ENCODE assay signal across 8 cellular contexts in the genomic region with DNA sequence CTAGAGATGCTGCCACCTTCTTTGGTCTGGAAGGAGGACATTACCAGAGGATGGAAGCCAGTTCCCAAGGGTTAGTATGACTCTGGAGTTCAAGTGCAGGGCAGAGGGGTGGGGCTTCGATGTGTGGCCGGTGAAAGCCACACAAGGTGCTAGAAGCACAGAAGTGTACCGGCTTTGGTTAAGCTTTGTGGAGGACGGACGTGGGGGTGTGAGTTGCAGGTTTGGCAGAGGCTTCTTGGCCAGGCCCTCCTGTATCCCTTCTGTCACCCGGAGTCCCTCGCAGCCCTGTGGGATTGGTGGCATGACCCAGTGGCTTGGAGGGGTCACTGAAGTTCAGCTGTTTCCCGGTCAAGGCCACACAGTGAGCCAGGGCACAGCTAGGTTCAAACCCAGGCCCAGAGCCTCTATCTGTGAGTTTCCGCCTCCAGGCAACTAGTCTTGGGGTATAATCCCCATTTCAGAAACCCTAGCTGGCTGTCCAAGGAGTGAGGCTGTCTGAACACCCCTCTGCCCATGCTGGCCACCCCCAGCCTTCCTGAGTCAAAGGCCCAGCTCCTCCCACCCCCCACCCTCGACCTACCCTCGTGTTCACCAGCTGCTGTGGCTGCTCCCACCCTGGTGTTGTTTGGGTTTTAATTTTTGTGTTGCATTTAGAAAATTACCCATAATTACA. TPM values are rescaled to one million over a fixed set of nuclear protein-coding genes. Genes with fewer than 3 reads are reported as not detected.
DNase-seq lines count a peak whose midpoint lies in the region; ATAC-seq, FAIRE-seq and TF ChIP-seq lines count a peak whose summit lies in the region.

No MANE protein-coding gene starts in this region.

- TF ChIP-seq CTCF in A549 (IDR thresholded peaks at IDR 0.05): no peak
- TF ChIP-seq CTCF in mesothelial cell of epicardium (IDR thresholded peaks at IDR 0.05; ENCODE audit: unreplicated experiment): no peak

- H3K27ac Mint-ChIP-seq in activated naive CD8-positive, alpha-beta T cell treated with anti-CD3 and anti-CD28 coated beads, Interleukin-2, amount 10 ng/mL, durations not matched to agents 7 days and 5 days: peak overlapping the region; percentile 86
- H3K27ac Mint-ChIP-seq in mesothelial cell of epicardium: peak overlapping the region; percentile 84

- H3K36me3 Mint-ChIP-seq in activated naive CD8-positive, alpha-beta T cell treated with anti-CD3 and anti-CD28 coated beads, Interleukin-2, amount 10 ng/mL, durations not matched to agents 7 days and 5 days: no peaks in the 10 kb centered on the region
- H3K36me3 Mint-ChIP-seq in mesothelial cell of epicardium: no peaks in the 10 kb centered on the region

- TF ChIP-seq RAD21 in A549 (conservative IDR thresholded peaks at IDR 0.05 in 1 of 2, IDR thresholded peaks at IDR 0.05 in 1 of 2): no peak

- H3K4me1 ChIP-seq in A549: peaks cover 53% of the 10 kb centered on the region

- peak in 1 of 2 experiments; percentile 65 for DNase-seq in A549 (ENCODE audit: low read depth in 1 of 2, low spot score in 1 of 2)
- peak; percentile 58 for DNase-seq in H7
- DNase-seq in activated naive CD8-positive, alpha-beta T cell treated with anti-CD3 and anti-CD28 coated beads, Interleukin-2, amount 10 ng/mL, durations not matched to agents 7 days and 5 days: peak; percentile 64
- DNase-seq in mesothelial cell of epicardium (ENCODE audit: low spot score in 2 of 2, unreplicated experiment in 2 of 2): no peak
- no peak for DNase-seq in kidney tubule cell (ENCODE audit: low spot score)
- DNase-seq in stimulated activated CD4-positive, alpha-beta T cell treated with anti-CD3 and anti-CD28 coated beads, Interleukin-15, amount 100 ng/mL, for 24 hours: no peak
- DNase-seq in HEK293T (ENCODE audit: extremely low spot score): no peak

- H3K4me2 ChIP-seq in A549: peak overlapping the region; percentile 93

- H3K4me3 Mint-ChIP-seq in activated naive CD8-positive, alpha-beta T cell treated with anti-CD3 and anti-CD28 coated beads, Interleukin-2, amount 10 ng/mL, durations not matched to agents 7 days and 5 days: peak overlapping the region; percentile 61
- H3K4me3 Mint-ChIP-seq in mesothelial cell of epicardium: peak overlapping the region; percentile 33

- H3K36me3 ChIP-seq in H7 (replicated peaks; ENCODE audit: control insufficient read depth, insufficient read depth, low read length): no peaks in the 10 kb centered on the region

- WGBS in A549 (ENCODE audit: missing lambda C conversion rate): 23% methylated on average over 8 of the region's 11 CpGs

- POLR2A ChIA-PET in A549 (lab: Yijun Ruan, JAX): interaction anchor here (0.8 to 2.0 kb wide), 2 partner anchors 24 to 29 kb away, joined by 3 to 7 read pairs; a partner anchor contains a TSS
- POLR2A ChIA-PET in activated naive CD8-positive, alpha-beta T cell treated with anti-CD3 and anti-CD28 coated beads, Interleukin-2, amount 10 ng/mL, durations not matched to agents 7 days and 5 days (lab: Charles Lee): interaction anchor here (0.5 to 7.7 kb wide), 12 partner anchors 14 to 262 kb away, joined by 3 to 103 read pairs (median 3); a partner anchor contains a TSS
- POLR2A ChIA-PET in HEK293T (lab: Yijun Ruan, JAX): interaction anchor here (0.7 to 5.3 kb wide), 4 partner anchors 92 to 134 kb away, joined by 3 to 56 read pairs (median 6); a partner anchor contains a TSS

- peaks cover 4% of the 10 kb centered on the region for H3K27me3 Mint-ChIP-seq in activated naive CD8-positive, alpha-beta T cell treated with anti-CD3 and anti-CD28 coated beads, Interleukin-2, amount 10 ng/mL, durations not matched to agents 7 days and 5 days
- no peaks in the 10 kb centered on the region for H3K27me3 Mint-ChIP-seq in mesothelial cell of epicardium (ENCODE audit: low read depth)

- H3K9me3 ChIP-seq in A549: no peaks in the 10 kb centered on the region

- H3K9me3 Mint-ChIP-seq in activated naive CD8-positive, alpha-beta T cell treated with anti-CD3 and anti-CD28 coated beads, Interleukin-2, amount 10 ng/mL, durations not matched to agents 7 days and 5 days: no peaks in the 10 kb centered on the region
- H3K9me3 Mint-ChIP-seq in mesothelial cell of epicardium: no peaks in the 10 kb centered on the region

- peaks cover 46% of the 10 kb centered on the region for H3K4me1 Mint-ChIP-seq in activated naive CD8-positive, alpha-beta T cell treated with anti-CD3 and anti-CD28 coated beads, Interleukin-2, amount 10 ng/mL, durations not matched to agents 7 days and 5 days
- H3K4me1 Mint-ChIP-seq in mesothelial cell of epicardium: peaks cover 49% of the 10 kb centered on the region

- peak overlapping the region; percentile 96 to 100 for H3K27ac ChIP-seq in A549

- no peak for FAIRE-seq in A549 (lab: Jason Lieb, UNC)

- H3K27me3 ChIP-seq in H7 (ENCODE audit: control insufficient read depth, insufficient read depth, low read length): peaks cover 13% of the 10 kb centered on the region

- ATAC-seq in A549 (no peak), GM18520 (IDR thresholded peaks at IDR 0.05; ENCODE audit: unreplicated experiment) (no peak)
- peak; percentile 15 for ATAC-seq in activated naive CD8-positive, alpha-beta T cell treated with anti-CD3 and anti-CD28 coated beads, Interleukin-2, amount 10 ng/mL, durations not matched to agents 7 days and 5 days (ENCODE audit: low read depth)

- TF ChIP-seq EP300 in A549 (IDR thresholded peaks at IDR 0.05): no peak

- CTCF ChIA-PET in A549 (lab: Yijun Ruan, JAX): interaction anchor here (1.1 to 9.4 kb wide), 9 partner anchors 13 to 213 kb away, joined by 3 to 109 read pairs (median 4); a partner anchor contains a TSS
- CTCF ChIA-PET in HEK293T (lab: Yijun Ruan, JAX): interaction anchor here (0.5 to 2.1 kb wide), 3 partner anchors 26 to 230 kb away, joined by 3 to 9 read pairs (median 3); no protein-coding TSS in a partner anchor

- H3K4me3 ChIP-seq in A549: no peak overlapping the region
- no peak overlapping the region for H3K4me3 ChIP-seq in H7 (ENCODE audit: insufficient read depth, low read depth, low read length)

- TF ChIP-seq POLR2A in A549 (IDR thresholded peaks at IDR 0.05; ENCODE audit: low read length): no peak

TF ChIP-seq in A549, 52 proteins besides CTCF, POLR2A, EP300 and RAD21 (continues in another document):
- TF ChIP-seq POLR2AphosphoS2 (conservative IDR thresholded peaks at IDR 0.05; ENCODE audit: low read length): no peak
- TF ChIP-seq CEBPB (IDR thresholded peaks at IDR 0.05): no peak
- TF ChIP-seq KDM1A (IDR thresholded peaks at IDR 0.05; ENCODE audit: low read depth): no peak
- no peak for TF ChIP-seq RNF2 (IDR thresholded peaks at IDR 0.05; ENCODE audit: borderline replicate concordance, low read depth)
- no peak for TF ChIP-seq SMC3 (IDR thresholded peaks at IDR 0.05)
- no peak for TF ChIP-seq RFX5 (IDR thresholded peaks at IDR 0.05)

TF ChIP-seq in HEK293T, 16 proteins besides CTCF, POLR2A, EP300 and RAD21 (continues in another document):
- no peak for TF ChIP-seq FOXA1 (IDR thresholded peaks at IDR 0.05)

RNA-seq across cellular contexts. Expression of a gene that starts 4.6 kb away (rescaled TPM):
- 5.4 and 6.9 TPM in 2 replicates for polyA plus RNA-seq in A549 (2011; rRNA removed)
- 28.5 and 47.8 TPM in 2 replicates for polyA plus RNA-seq in A549 (2012; cell fraction: cytosol; rRNA removed)
- 69.4 and 124 TPM in 2 replicates for polyA plus RNA-seq in A549 (2012; cell fraction: nucleus; rRNA removed)
- 37.8 to 43.2 TPM (median 41.5 TPM) in 3 replicates for polyA plus RNA-seq in A549 (2017; fragmentation: RNase III; extraction: RNeasy Plus Mini Kit Qiagen cat#74134 plus additional on column Dnase treatment)
- polyA minus RNA-seq in A549 (2011; rRNA and poly(A)+ RNA removed): 5.0 and 10.7 TPM in 2 replicates
- total RNA-seq in H7 (2014; rRNA removed; shearing (Covaris generic)): 91.1 and 134 TPM in 2 replicates
- total RNA-seq in activated naive CD8-positive, alpha-beta T cell treated with anti-CD3 and anti-CD28 coated beads, Interleukin-2, amount 10 ng/mL, durations not matched to agents 7 days and 5 days: 100 to 1,000 TPM; 152 to 158 TPM
- total RNA-seq in mesothelial cell of epicardium: 120 to 123 TPM (median 121 TPM) in 3 replicates

RNA-seq across cellular contexts. Expression of a gene that starts 17.2 kb away (rescaled TPM):
- polyA plus RNA-seq in A549 (2011; rRNA removed) (not detected in 2 replicates), A549 (2017; fragmentation: RNase III; extraction: RNeasy Plus Mini Kit Qiagen cat#74134 plus additional on column Dnase treatment) (not detected in 3 replicates)
- not detected in 2 replicates for polyA plus RNA-seq in A549 (2012; cell fraction: cytosol; rRNA removed)
- not detected in 2 replicates for polyA plus RNA-seq in A549 (2012; cell fraction: nucleus; rRNA removed)
- polyA minus RNA-seq in A549 (2011; rRNA and poly(A)+ RNA removed): not detected in 2 replicates
- total RNA-seq in H7 (2014; rRNA removed; shearing (Covaris generic)): 0.76 TPM in 1 of 2 replicates, not detected in the other
- total RNA-seq in activated naive CD8-positive, alpha-beta T cell treated with anti-CD3 and anti-CD28 coated beads, Interleukin-2, amount 10 ng/mL, durations not matched to agents 7 days and 5 days: 1 to 10 TPM; 1.2 to 1.6 TPM
- 0.18 to 0.29 TPM in 2 of 3 replicates, not detected in the other for total RNA-seq in mesothelial cell of epicardium

RNA-seq across cellular contexts. Expression of a gene that starts 23.3 kb away (rescaled TPM):
- polyA plus RNA-seq in A549 (2011; rRNA removed): 17.6 and 18.0 TPM in 2 replicates
- polyA plus RNA-seq in A549 (2012; cell fraction: cytosol; rRNA removed): 43.0 and 56.5 TPM in 2 replicates
- 199 and 307 TPM in 2 replicates for polyA plus RNA-seq in A549 (2012; cell fraction: nucleus; rRNA removed)
- polyA plus RNA-seq in A549 (2017; fragmentation: RNase III; extraction: RNeasy Plus Mini Kit Qiagen cat#74134 plus additional on column Dnase treatment): 48.5 to 71.0 TPM (median 60.7 TPM) in 3 replicates
- 17.4 and 29.8 TPM in 2 replicates for polyA minus RNA-seq in A549 (2011; rRNA and poly(A)+ RNA removed)
- 183 and 212 TPM in 2 replicates for total RNA-seq in H7 (2014; rRNA removed; shearing (Covaris generic))
- total RNA-seq in activated naive CD8-positive, alpha-beta T cell treated with anti-CD3 and anti-CD28 coated beads, Interleukin-2, amount 10 ng/mL, durations not matched to agents 7 days and 5 days: 10 to 100 TPM; 39.6 to 43.4 TPM
- 795 to 833 TPM (median 826 TPM) in 3 replicates for total RNA-seq in mesothelial cell of epicardium

RNA-seq across cellular contexts. Expression of a gene that starts 28.7 kb away (rescaled TPM):
- 67.8 and 78.5 TPM in 2 replicates for polyA plus RNA-seq in A549 (2011; rRNA removed)
- 120 and 188 TPM in 2 replicates for polyA plus RNA-seq in A549 (2012; cell fraction: cytosol; rRNA removed)
- polyA plus RNA-seq in A549 (2012; cell fraction: nucleus; rRNA removed): 132 and 182 TPM in 2 replicates
- 53.4 to 58.4 TPM (median 56.9 TPM) in 3 replicates for polyA plus RNA-seq in A549 (2017; fragmentation: RNase III; extraction: RNeasy Plus Mini Kit Qiagen cat#74134 plus additional on column Dnase treatment)
- polyA minus RNA-seq in A549 (2011; rRNA and poly(A)+ RNA removed): 33.4 and 59.6 TPM in 2 replicates
- 0.30 and 1.4 TPM in 2 replicates for total RNA-seq in H7 (2014; rRNA removed; shearing (Covaris generic))
- total RNA-seq in activated naive CD8-positive, alpha-beta T cell treated with anti-CD3 and anti-CD28 coated beads, Interleukin-2, amount 10 ng/mL, durations not matched to agents 7 days and 5 days: under 1 TPM; 0.34 to 0.75 TPM
- 3.2 to 4.7 TPM (median 3.9 TPM) in 3 replicates for total RNA-seq in mesothelial cell of epicardium

Comparison
In these comparisons a context has a peak if more than half of its experiments do, and no peak if none do; other contexts are left out.
1. DNase-seq: peak in H7 (single experiment) and activated naive CD8-positive, alpha-beta T cell treated with anti-CD3 and anti-CD28 coated beads, Interleukin-2, amount 10 ng/mL, durations not matched to agents 7 days and 5 days (single experiment); none in mesothelial cell of epicardium (0 of 2), kidney tubule cell (single experiment), stimulated activated CD4-positive, alpha-beta T cell treated with anti-CD3 and anti-CD28 coated beads, Interleukin-15, amount 100 ng/mL, for 24 hours (single experiment) and HEK293T (single experiment).